ENCODE assay signal across 8 cellular contexts in the genomic region with DNA sequence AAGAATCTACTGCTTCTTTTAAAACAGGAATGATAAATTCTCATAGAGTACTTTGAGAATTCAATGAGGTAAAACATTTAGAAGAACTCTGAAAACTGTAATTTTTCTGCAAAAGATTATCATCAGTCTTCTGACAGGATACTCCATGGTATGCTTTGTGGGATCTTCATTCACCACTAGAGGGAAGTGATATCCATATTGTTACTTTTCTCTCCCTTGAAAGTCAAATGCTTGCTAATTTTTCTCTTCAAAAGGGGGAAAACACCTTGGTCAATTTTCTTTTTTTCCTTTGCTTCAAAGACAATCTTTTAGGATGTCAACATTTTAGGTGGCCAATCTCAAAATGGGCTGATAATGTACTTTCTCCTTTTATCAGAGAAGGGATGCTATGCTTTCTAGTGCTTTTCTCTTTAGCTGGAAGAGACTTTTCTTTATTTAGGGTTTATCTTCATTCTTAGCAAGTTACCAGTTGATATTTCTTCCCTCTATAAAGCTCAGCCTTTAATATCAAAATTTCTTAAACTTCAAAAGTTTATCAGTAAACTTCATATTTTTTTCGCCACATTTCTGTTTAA.
A peak's percentile ranks its signal among the peaks of the same experiment; 100 is the strongest.
DNase-seq lines count a peak whose midpoint lies in the region; ATAC-seq and FAIRE-seq lines count a peak whose summit lies in the region.

No MANE protein-coding gene starts in this region.

- H3K27me3 ChIP-seq in small intestine (ENCODE audit: control insufficient read depth in 2 of 2, insufficient read depth in 2 of 2, low read length in 2 of 2): no peaks in the 10 kb centered on the region

- no peaks in the 10 kb centered on the region for H3K36me3 ChIP-seq in small intestine (ENCODE audit: control insufficient read depth in 2 of 2, insufficient read depth in 2 of 2, low read length in 2 of 2)

- no peak for FAIRE-seq in small intestine (lab: Jason Lieb, UNC)

- DNase-seq in DMS114 treated with DMSO at 0.1 percent for 48 hours (lab: John Stamatoyannopoulos, UW; ENCODE audit: unreplicated experiment) (peak; percentile 29), M059J (ENCODE audit: low read depth) (peak; percentile 23), cerebellar cortex (ENCODE audit: low spot score) (peak; percentile 22), myocyte (ENCODE audit: low read depth) (peak; percentile 47), small intestine (no peak), NCI-H774 (lab: John Stamatoyannopoulos, UW) (no peak), NCI-H1436 treated with DMSO at 0.1 percent for 48 hours (lab: John Stamatoyannopoulos, UW) (no peak)

- no peak overlapping the region for H3K4me3 ChIP-seq in small intestine (ENCODE audit: low read depth in 1 of 2, low read length in 2 of 2)

- H3K4me1 ChIP-seq in small intestine (ENCODE audit: control insufficient read depth in 2 of 2, insufficient read depth in 1 of 2, low read depth in 1 of 2, low read length in 1 of 2): no peaks in the 10 kb centered on the region

- no peak overlapping the region for H3K27ac ChIP-seq in small intestine (ENCODE audit: low read depth in 1 of 2, low read length in 1 of 2)

- 84 to 90% (median 85%) methylated on average over 1 of the region's 1 CpG for WGBS in small intestine, 3 donors

- no peak for ATAC-seq in HG03457 (IDR thresholded peaks at IDR 0.05; ENCODE audit: unreplicated experiment)

- no peaks in the 10 kb centered on the region for H3K9me3 ChIP-seq in small intestine (ENCODE audit: control insufficient read depth, low read depth)

Comparison
In these comparisons a context has a peak if more than half of its experiments do, and no peak if none do; other contexts are left out.
1. DNase-seq: peak in DMS114 treated with DMSO at 0.1 percent for 48 hours (single experiment), M059J (single experiment), cerebellar cortex (single experiment) and myocyte (single experiment); none in small intestine (single experiment), NCI-H774 (single experiment) and NCI-H1436 treated with DMSO at 0.1 percent for 48 hours (single experiment).